In genomic region chr18:57921708-57922107, GRCh38 we compare ENCODE assay signal across 1 cellular context.
TF ChIP-seq lines count a peak whose summit lies in the region.

No MANE protein-coding gene starts in this region.

TF ChIP-seq in HepG2, 621 proteins besides CTCF, POLR2A, EP300 and RAD21 (continued from another document):
- TF ChIP-seq ZBTB37 (CRISPR knock-in tag; IDR thresholded peaks at IDR 0.05) (no peak), NPAS2 (CRISPR knock-in tag; IDR thresholded peaks at IDR 0.05; ENCODE audit: borderline replicate concordance) (no peak), ATF7 (IDR thresholded peaks at IDR 0.05) (peak; percentile 30; the same call in 1 of the 2 replicates), ATF7 (CRISPR knock-in tag; IDR thresholded peaks at IDR 0.05) (no peak), MAFF (IDR thresholded peaks at IDR 0.05; ENCODE audit: low read depth, low read length) (0 out of 2 replicates have a peak, but pooled peaks have one; percentile 17), MZF1 (CRISPR knock-in tag; IDR thresholded peaks at IDR 0.05; ENCODE audit: borderline replicate concordance) (no peak)
TF ChIP-seq in HepG2: peak in this region for 10.
